8 cellular contexts compared by ENCODE assay signal in the genomic region with DNA sequence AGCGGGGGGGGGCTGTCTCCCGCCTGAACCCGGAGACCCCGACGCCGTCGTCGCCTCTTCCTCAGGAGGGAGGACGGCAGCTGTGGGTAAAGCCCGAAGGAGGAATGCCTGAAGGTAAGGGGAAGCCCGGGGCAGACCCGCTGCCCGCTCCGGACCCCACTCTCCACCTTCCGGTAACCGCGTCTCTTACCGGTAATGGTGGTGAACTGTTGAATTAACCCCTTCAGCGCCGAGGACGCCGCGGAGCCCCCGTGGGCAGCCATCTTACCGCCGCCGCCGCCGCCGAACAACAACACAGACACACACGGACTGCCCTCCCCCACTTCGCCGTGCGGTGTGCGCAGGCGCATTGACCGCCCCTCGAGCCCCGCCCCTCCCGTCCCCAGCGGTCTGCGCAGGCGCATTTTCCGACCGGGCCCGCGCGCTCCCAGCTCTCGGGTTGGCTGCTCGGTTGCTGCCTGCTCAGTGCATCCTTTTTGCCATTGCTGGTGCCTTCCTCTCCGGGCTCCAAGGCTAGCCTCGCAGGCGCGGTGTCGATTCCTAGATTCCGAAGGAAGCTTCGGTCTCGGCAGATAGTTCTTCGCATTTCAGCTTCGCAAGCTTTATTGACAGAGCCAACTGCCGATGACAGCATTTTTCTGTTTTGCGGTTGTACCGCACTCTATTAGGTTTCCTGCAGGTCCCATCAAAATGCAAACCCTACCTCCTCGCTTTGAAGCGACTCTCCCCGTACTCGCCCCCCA. TPM values are rescaled to one million over a fixed set of nuclear protein-coding genes. Genes with fewer than 3 reads are reported as not detected.
DNase-seq lines count a peak whose midpoint lies in the region; ATAC-seq lines count a peak whose summit lies in the region.

A gene with protein sequence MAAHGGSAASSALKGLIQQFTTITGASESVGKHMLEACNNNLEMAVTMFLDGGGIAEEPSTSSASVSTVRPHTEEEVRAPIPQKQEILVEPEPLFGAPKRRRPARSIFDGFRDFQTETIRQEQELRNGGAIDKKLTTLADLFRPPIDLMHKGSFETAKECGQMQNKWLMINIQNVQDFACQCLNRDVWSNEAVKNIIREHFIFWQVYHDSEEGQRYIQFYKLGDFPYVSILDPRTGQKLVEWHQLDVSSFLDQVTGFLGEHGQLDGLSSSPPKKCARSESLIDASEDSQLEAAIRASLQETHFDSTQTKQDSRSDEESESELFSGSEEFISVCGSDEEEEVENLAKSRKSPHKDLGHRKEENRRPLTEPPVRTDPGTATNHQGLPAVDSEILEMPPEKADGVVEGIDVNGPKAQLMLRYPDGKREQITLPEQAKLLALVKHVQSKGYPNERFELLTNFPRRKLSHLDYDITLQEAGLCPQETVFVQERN (minus strand): TSS at position 291 of the 743 bp plus-strand sequence. CDS start 28 bp downstream, at position 263.

- intact Hi-C loops in left colon (cut with DNase I, micrococcal nuclease): no loop called here

- no peaks in the 10 kb centered on the region for H3K9me3 ChIP-seq in BLaER1

- H3K27ac ChIP-seq in BLaER1: peak within 1 kb of the TSS; percentile 91

- H3K4me1 Mint-ChIP-seq in activated CD4-positive, alpha-beta T cell treated with anti-CD3 and anti-CD28 coated beads, Interleukin-2, amount 10 ng/mL, durations not matched to agents 7 days and 5 days: peaks cover 22% of the 10 kb centered on the region

- H3K4me2 ChIP-seq in BLaER1: peak within 1 kb of the TSS; percentile 88

- DNase-seq in NCI-H69 (lab: John Stamatoyannopoulos, UW) (peak; percentile 96), cortex of kidney (lab: John Stamatoyannopoulos, UW) (peak; percentile 82), left colon (peak; percentile 92 to 96)
- DNase-seq in activated CD4-positive, alpha-beta T cell treated with anti-CD3 and anti-CD28 coated beads, Interleukin-2, amount 10 ng/mL, durations not matched to agents 7 days and 5 days: peak; percentile 96
- peak; percentile 97 for DNase-seq in stimulated activated CD4-positive, alpha-beta T cell treated with anti-CD3 and anti-CD28 coated beads, Interleukin-1b, Interleukin-23, amount 100 ng/mL, for 4 hours (ENCODE audit: low read depth in 2 of 2)

- peaks cover 13% of the 10 kb centered on the region for H3K36me3 ChIP-seq in BLaER1

- H3K36me3 Mint-ChIP-seq in activated CD4-positive, alpha-beta T cell treated with anti-CD3 and anti-CD28 coated beads, Interleukin-2, amount 10 ng/mL, durations not matched to agents 7 days and 5 days (ENCODE audit: low read depth): peaks cover 6% of the 10 kb centered on the region

- peak within 1 kb of the TSS; percentile 90 for H3K9ac ChIP-seq in BLaER1

- no peaks in the 10 kb centered on the region for H3K9me3 Mint-ChIP-seq in activated CD4-positive, alpha-beta T cell treated with anti-CD3 and anti-CD28 coated beads, Interleukin-2, amount 10 ng/mL, durations not matched to agents 7 days and 5 days

- CTCF ChIA-PET in activated CD4-positive, alpha-beta T cell treated with anti-CD3 and anti-CD28 coated beads, Interleukin-2, amount 10 ng/mL, durations not matched to agents 7 days and 5 days (lab: Charles Lee): interaction anchor here (0.6 to 1.1 kb wide), 4 partner anchors 8 to 150 kb away, joined by 3 read pairs; no protein-coding TSS in a partner anchor

- H4K20me1 ChIP-seq in BLaER1: peaks cover 47% of the 10 kb centered on the region

- peaks cover 27% of the 10 kb centered on the region for H3K4me1 ChIP-seq in BLaER1

- H3K27me3 Mint-ChIP-seq in activated CD4-positive, alpha-beta T cell treated with anti-CD3 and anti-CD28 coated beads, Interleukin-2, amount 10 ng/mL, durations not matched to agents 7 days and 5 days: no peaks in the 10 kb centered on the region

- peak within 1 kb of the TSS; percentile 99 for H3K4me3 ChIP-seq in BLaER1

- peak; percentile 86 for ATAC-seq in GM19328 (IDR thresholded peaks at IDR 0.05; ENCODE audit: unreplicated experiment)
- ATAC-seq in HG03469 (IDR thresholded peaks at IDR 0.05; ENCODE audit: unreplicated experiment): peak; percentile 51
- peak; percentile 95 for ATAC-seq in left colon

- peak within 1 kb of the TSS; percentile 97 for H3K27ac Mint-ChIP-seq in activated CD4-positive, alpha-beta T cell treated with anti-CD3 and anti-CD28 coated beads, Interleukin-2, amount 10 ng/mL, durations not matched to agents 7 days and 5 days

- POLR2A ChIA-PET in activated CD4-positive, alpha-beta T cell treated with anti-CD3 and anti-CD28 coated beads, Interleukin-2, amount 10 ng/mL, durations not matched to agents 7 days and 5 days (lab: Charles Lee): no interaction called here

- H3K27me3 ChIP-seq in BLaER1: no peaks in the 10 kb centered on the region

- peak within 1 kb of the TSS; percentile 75 for H3K4me3 Mint-ChIP-seq in activated CD4-positive, alpha-beta T cell treated with anti-CD3 and anti-CD28 coated beads, Interleukin-2, amount 10 ng/mL, durations not matched to agents 7 days and 5 days

RNA-seq across cellular contexts. Expression of the gene that starts here (rescaled TPM):
- 10 to 100 TPM; 54.4 to 64.8 TPM for total RNA-seq in activated CD4-positive, alpha-beta T cell treated with anti-CD3 and anti-CD28 coated beads, Interleukin-2, amount 10 ng/mL, durations not matched to agents 7 days and 5 days
- total RNA-seq in left colon: 10 to 100 TPM; 25.9 to 35.2 TPM

Comparison
In these comparisons a context has a peak if more than half of its experiments do, and no peak if none do; other contexts are left out.
1. Peak in every context shown above with its lines: DNase-seq, ATAC-seq, H3K4me3 ChIP-seq and H3K27ac ChIP-seq.